In the genomic region with DNA sequence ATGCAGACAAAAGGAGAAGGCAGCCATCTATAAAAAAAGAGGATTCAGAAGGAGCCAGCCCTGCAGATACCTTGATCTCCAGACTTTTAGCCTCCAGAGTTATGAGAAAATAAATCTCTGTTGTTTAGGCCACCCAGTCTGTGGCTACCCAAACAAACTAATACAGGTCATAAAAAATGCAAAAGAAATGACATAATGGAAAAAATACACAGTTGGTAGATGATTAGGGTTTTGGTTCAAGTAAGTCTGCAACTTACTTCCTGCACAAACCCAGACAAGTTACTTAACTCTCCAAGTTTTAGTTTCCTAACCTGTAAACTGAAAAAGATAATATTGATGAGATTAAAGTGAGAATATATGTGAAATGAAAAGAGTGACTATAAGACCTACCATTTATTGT, we compare ENCODE assay signal across 33 cellular contexts. TPM values are rescaled to one million over a fixed set of nuclear protein-coding genes. Genes with fewer than 3 reads are reported as not detected.
"Had no signal": no experiment of that assay in that cellular context is flagged by ENCODE, and none has a peak within 500 bp of the region (broad histone marks: within the 10 kb centered on the region; RNA-seq: fewer than 3 reads in every experiment).

No MANE protein-coding gene starts in this region.

- H3K27me3 ChIP-seq: brain microvascular endothelial cell, dorsolateral prefrontal cortex, heart left ventricle, right lobe of liver, vagina had no signal

- H3K27ac ChIP-seq: brain microvascular endothelial cell, coronary artery, heart left ventricle, vagina had no signal

- H3K27ac Mint-ChIP-seq: immature natural killer cell, nephron, type B pancreatic cell had no signal

- FAIRE-seq: astrocyte, kidney had no signal

- H3K9me3 Mint-ChIP-seq: immature natural killer cell; nephron; stimulated activated naive CD8-positive, alpha-beta T cell treated with anti-CD3 and anti-CD28 coated beads, Interleukin-15, Interleukin-2, amounts not matched to agents 100 ng/mL and 50 ng/mL, for 24 hours; type B pancreatic cell had no signal

- H3K4me3 ChIP-seq: coronary artery, heart left ventricle, right lobe of liver, vagina had no signal

- H3K27me3 Mint-ChIP-seq: activated naive CD8-positive, alpha-beta T cell; stimulated activated naive CD8-positive, alpha-beta T cell treated with anti-CD3 and anti-CD28 coated beads, Interleukin-15, Interleukin-2, amounts not matched to agents 100 ng/mL and 50 ng/mL, for 24 hours; type B pancreatic cell had no signal

- DNase-seq: activated CD4-positive, alpha-beta T cell treated with anti-CD3 and anti-CD28 coated beads for 4 hours; activated CD4-positive, alpha-beta T cell treated with anti-CD3 and anti-CD28 coated beads, Interleukin-2, amount 50 U/mL, for 4 hours; activated CD4-positive, CD25-positive, alpha-beta regulatory T cell; brain microvascular endothelial cell; dorsolateral prefrontal cortex; effector memory CD4-positive, alpha-beta T cell; erythroblast; heart left ventricle; hypothalamus; immature natural killer cell; kidney; left colon; mammary epithelial cell; right lobe of liver; stimulated activated CD4-positive, alpha-beta T cell treated with anti-CD3 and anti-CD28 coated beads, Interleukin-2, amount 100 ng/mL, for 48 hours had no signal

- H3K4me1 ChIP-seq: heart left ventricle, vagina had no signal

- ATAC-seq: heart left ventricle, left colon, right lobe of liver had no signal

- H3K4me3 Mint-ChIP-seq: activated naive CD8-positive, alpha-beta T cell; immature natural killer cell; nephron; stimulated activated naive CD8-positive, alpha-beta T cell treated with anti-CD3 and anti-CD28 coated beads, Interleukin-15, Interleukin-2, amounts not matched to agents 100 ng/mL and 50 ng/mL, for 24 hours; type B pancreatic cell had no signal

RNA-seq across cellular contexts. Expression of gene CLRN2, which starts 14.4 kb away (rescaled TPM):
- total RNA-seq: astrocyte; cardiac septum; cerebellum; dorsolateral prefrontal cortex; heart left ventricle; kidney; left colon; liver; mammary epithelial cell; mucosa of gallbladder; osteoblast; posterior vena cava; renal cortical epithelial cell; right lobe of liver; skeletal muscle tissue; subcutaneous adipose tissue; T-helper 1 cell treated with Interleukin-12 subunit alpha and Interleukin-12 subunit beta and Interleukin-4 antibody, amounts not matched to agents 30 ng/mL and 1 ng/mL, for 36 hours; vagina had no signal
- polyA plus RNA-seq: heart left ventricle, immature natural killer cell, mammary epithelial cell, thymus had no signal
